Comparison of ENCODE assay signal across 13 cellular contexts in genomic region chr17:27956601-27957445, GRCh38.
DNase-seq lines count a peak whose midpoint lies in the region; ATAC-seq and TF ChIP-seq lines count a peak whose summit lies in the region.
"Had no signal": no experiment of that assay in that cellular context is flagged by ENCODE, and none has a peak within 500 bp of the region (broad histone marks: within the 10 kb centered on the region; RNA-seq: fewer than 3 reads in every experiment).

No MANE protein-coding gene starts in this region.

- TF ChIP-seq POLR2A in erythroblast (IDR thresholded peaks at IDR 0.05; ENCODE audit: low read length): no peak

- peak; percentile 63 for DNase-seq in cardiac muscle cell (ENCODE audit: low read depth in 1 of 2, low spot score in 1 of 2)
- DNase-seq in left cardiac atrium: no peak
- peak; percentile 53 for DNase-seq in OCI-M1 (lab: John Stamatoyannopoulos, UW)
- peak; percentile 11 to 61 for DNase-seq in erythroblast (lab: John Stamatoyannopoulos, UW)
- DNase-seq in HT-29 (ENCODE audit: low spot score): no peak
- no peak for DNase-seq in CD1c-positive myeloid dendritic cell (ENCODE audit: extremely low spot score)
- DNase-seq: activated B cell treated with CpG ODN at 0.5 μM for 24 hours; activated naive CD8-positive, alpha-beta T cell treated with anti-CD3 and anti-CD28 coated beads for 36 hours; DMS79 treated with DMSO at 0.1 percent for 48 hours; ovary; upper lobe of right lung had no signal

- intact Hi-C loops in left cardiac atrium (cut with DNase I): no loop called here

- H3K27ac ChIP-seq in cardiac muscle cell: peak overlapping the region; percentile 3
- H3K27ac ChIP-seq: ovary, upper lobe of right lung had no signal

- ATAC-seq in left cardiac atrium: no peak
- ATAC-seq in HG03432 (IDR thresholded peaks at IDR 0.05; ENCODE audit: unreplicated experiment): no peak
- ATAC-seq in HG03342 (IDR thresholded peaks at IDR 0.05; ENCODE audit: unreplicated experiment): no peak
- ATAC-seq: upper lobe of right lung had no signal

- no peak overlapping the region for H3K4me3 ChIP-seq in cardiac muscle cell
- H3K4me3 ChIP-seq: ovary, upper lobe of right lung had no signal

- no peaks in the 10 kb centered on the region for H3K9me3 ChIP-seq in cardiac muscle cell (ENCODE audit: low read depth)
- H3K9me3 ChIP-seq: ovary, upper lobe of right lung had no signal

- no peaks in the 10 kb centered on the region for H3K27me3 ChIP-seq in cardiac muscle cell
- H3K27me3 ChIP-seq: ovary, upper lobe of right lung had no signal

- H3K4me1 ChIP-seq in cardiac muscle cell (ENCODE audit: low read depth): peaks cover 47% of the 10 kb centered on the region
- H3K4me1 ChIP-seq: upper lobe of right lung had no signal

- TF ChIP-seq CTCF in cardiac muscle cell (IDR thresholded peaks at IDR 0.05; ENCODE audit: low read depth, low read length): no peak

- no peaks in the 10 kb centered on the region for H3K36me3 ChIP-seq in cardiac muscle cell
- H3K36me3 ChIP-seq: ovary, upper lobe of right lung had no signal

Comparison
In these comparisons a context has a peak if more than half of its experiments do, and no peak if none do; other contexts are left out.
1. DNase-seq: peak in cardiac muscle cell (2 of 2), OCI-M1 (single experiment) and erythroblast (2 of 2); none in left cardiac atrium (single experiment), HT-29 (single experiment) and CD1c-positive myeloid dendritic cell (single experiment).